1 cellular context compared by ENCODE assay signal in genomic region chr7:135200824-135201331, GRCh38.
TF ChIP-seq lines count a peak whose summit lies in the region.

No MANE protein-coding gene starts in this region.

TF ChIP-seq in HEK293, 187 proteins besides CTCF, POLR2A, EP300 and RAD21 (continued from another document):
- TF ChIP-seq ZBTB17 (tag by site-specific recombination; IDR thresholded peaks at IDR 0.05) (peak; percentile 35; the same call in 1 of the 2 replicates), ZNF221 (tag by site-specific recombination; IDR thresholded peaks at IDR 0.05; ENCODE audit: borderline replicate concordance) (no peak), KLF10 (tag by site-specific recombination; IDR thresholded peaks at IDR 0.05) (peak; percentile 42; the same call in 1 of the 2 replicates), TSHZ1 (tag by site-specific recombination; IDR thresholded peaks at IDR 0.05; ENCODE audit: borderline replicate concordance) (0 out of 2 replicates have a peak, but pooled peaks have one; percentile 35), ZNF623 (tag by site-specific recombination; IDR thresholded peaks at IDR 0.05) (no peak), KLF8 (tag by site-specific recombination; IDR thresholded peaks at IDR 0.05) (0 out of 2 replicates have a peak, but pooled peaks have one; percentile 31), ZNF561 (tag by site-specific recombination; IDR thresholded peaks at IDR 0.05; ENCODE audit: borderline replicate concordance) (0 out of 2 replicates have a peak, but pooled peaks have one; percentile 14), KLF17 (tag by site-specific recombination; IDR thresholded peaks at IDR 0.05) (peak; percentile 76), ZNF670 (tag by site-specific recombination; IDR thresholded peaks at IDR 0.05; ENCODE audit: low read depth) (no peak), ZNF501 (tag by site-specific recombination; IDR thresholded peaks at IDR 0.05) (peak; percentile 65; the same call in 1 of the 2 replicates), KLF16 (tag by site-specific recombination; IDR thresholded peaks at IDR 0.05) (no peak), AEBP2 (tag by site-specific recombination; IDR thresholded peaks at IDR 0.05; ENCODE audit: borderline replicate concordance) (no peak), ZNF549 (tag by site-specific recombination; IDR thresholded peaks at IDR 0.05) (no peak), ZFP69B (tag by site-specific recombination; IDR thresholded peaks at IDR 0.05) (no peak), ZNF416 (tag by site-specific recombination; IDR thresholded peaks at IDR 0.05) (no peak), OSR2 (tag by site-specific recombination; IDR thresholded peaks at IDR 0.05) (peak; percentile 77), MZF1 (tag by site-specific recombination; IDR thresholded peaks at IDR 0.05; ENCODE audit: borderline replicate concordance) (no peak), PRDM1 (tag by site-specific recombination; IDR thresholded peaks at IDR 0.05) (peak; percentile 19; the same call in 1 of the 2 replicates), ZNF366 (tag by site-specific recombination; conservative IDR thresholded peaks at IDR 0.05) (peak; percentile 80), ZNF600 (tag by site-specific recombination; IDR thresholded peaks at IDR 0.05) (peak; percentile 58), ZBTB8A (tag by site-specific recombination; IDR thresholded peaks at IDR 0.05) (0 out of 2 replicates have a peak, but pooled peaks have one; percentile 9), ZBTB48 (tag by site-specific recombination; IDR thresholded peaks at IDR 0.05) (no peak), ZNF23 (tag by site-specific recombination; IDR thresholded peaks at IDR 0.05; ENCODE audit: borderline replicate concordance) (no peak), KLF9 (tag by site-specific recombination; IDR thresholded peaks at IDR 0.05; ENCODE audit: low read depth) (peak; percentile 28; the same call in 1 of the 2 replicates), ZNF239 (tag by site-specific recombination; IDR thresholded peaks at IDR 0.05) (no peak), ZNF335 (tag by site-specific recombination; conservative IDR thresholded peaks at IDR 0.05) (0 out of 2 replicates have a peak, but pooled peaks have one; percentile 26), ATF2 (tag by site-specific recombination; IDR thresholded peaks at IDR 0.05; ENCODE audit: low read depth) (0 out of 2 replicates have a peak, but pooled peaks have one; percentile 10), PATZ1 (tag by site-specific recombination; IDR thresholded peaks at IDR 0.05) (0 out of 2 replicates have a peak, but pooled peaks have one; percentile 28), ZNF148 (tag by site-specific recombination; IDR thresholded peaks at IDR 0.05; ENCODE audit: borderline replicate concordance) (no peak), WT1 (tag by site-specific recombination; IDR thresholded peaks at IDR 0.05) (peak; percentile 41; the same call in 1 of the 2 replicates), ZNF274 (IDR thresholded peaks at IDR 0.05; ENCODE audit: low read length) (no peak), ZNF274 (tag by site-specific recombination; IDR thresholded peaks at IDR 0.05; ENCODE audit: borderline replicate concordance) (no peak), ZNF24 (tag by site-specific recombination; IDR thresholded peaks at IDR 0.05) (peak; percentile 58; the same call in 1 of the 2 replicates), ZNF394 (tag by site-specific recombination; IDR thresholded peaks at IDR 0.05; ENCODE audit: borderline replicate concordance) (0 out of 2 replicates have a peak, but pooled peaks have one; percentile 43)
